ENCODE assay signal across 8 cellular contexts in the genomic region with DNA sequence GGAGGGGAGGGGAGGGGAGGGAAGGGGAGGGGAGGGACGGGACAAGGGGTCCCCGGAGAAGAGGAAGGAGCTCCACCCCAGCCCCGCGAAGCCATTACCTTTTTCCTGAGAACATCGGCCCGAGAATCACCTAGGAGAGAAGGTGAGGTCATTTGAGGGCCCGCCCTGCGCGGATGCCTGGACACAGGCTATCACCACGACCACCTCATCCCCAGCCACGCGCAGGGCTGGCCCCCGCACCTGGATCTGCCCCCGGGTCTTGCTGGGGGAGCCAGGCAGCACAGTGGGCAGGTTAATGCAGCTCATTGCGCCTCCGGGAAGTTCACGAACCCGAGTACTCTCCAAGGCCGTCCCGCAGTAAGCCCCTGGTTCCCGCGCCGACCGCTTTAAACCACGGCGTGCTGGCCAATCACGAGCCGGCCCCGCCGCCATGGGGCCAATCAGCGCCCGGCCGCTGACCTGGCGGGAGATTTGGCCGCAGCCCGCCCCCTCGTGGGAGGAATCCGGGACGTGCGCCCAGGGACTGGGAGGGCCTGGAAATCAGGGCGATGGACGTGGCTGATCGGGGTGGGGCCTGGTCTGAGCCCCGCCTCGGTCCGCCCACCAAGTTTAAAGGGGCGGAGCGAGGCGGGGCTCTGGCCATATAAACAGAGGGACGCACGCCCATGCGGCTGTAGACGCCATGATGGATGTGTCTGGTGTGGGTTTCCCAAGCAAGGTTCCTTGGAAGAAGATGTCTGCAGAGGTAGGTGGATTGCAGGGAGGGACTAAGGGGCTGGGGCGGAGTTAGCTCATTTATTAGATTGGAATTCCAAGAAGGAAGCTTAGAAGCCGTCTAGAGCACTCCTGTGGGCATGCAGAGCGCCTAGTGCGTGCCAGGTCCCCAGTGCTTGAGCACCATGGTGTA. TPM values are rescaled to one million over a fixed set of nuclear protein-coding genes. Genes with fewer than 3 reads are reported as not detected.
DNase-seq lines count a peak whose midpoint lies in the region; ATAC-seq and TF ChIP-seq lines count a peak whose summit lies in the region.

TSS of gene AFMID (plus strand) at position 674 of the 907 bp plus-strand sequence. CDS start at position 683, 9 bp downstream.
TSS of gene TK1 (minus strand) at position 364 of the 907 bp plus-strand sequence. CDS start at position 306, 58 bp downstream.

- peaks cover 18% of the 10 kb centered on the region for H3K4me1 Mint-ChIP-seq in activated B cell treated with CpG ODN at 0.5 μM for 24 hours

- no peaks in the 10 kb centered on the region for H3K9me3 Mint-ChIP-seq in activated B cell treated with CpG ODN at 0.5 μM for 24 hours

- peak within 1 kb of the TSS; percentile 97 for H3K4me3 ChIP-seq in AG09309 (ENCODE audit: control insufficient read depth, low read depth, low read length)

- CTCF ChIA-PET in activated B cell treated with CpG ODN at 0.5 μM for 24 hours (lab: Charles Lee), result interaction anchor here (0.8 to 2.1 kb wide), 6 partner anchors 9 to 102 kb away, joined by 3 to 9 read pairs (median 4); no protein-coding TSS in a partner anchor

- POLR2A ChIA-PET in activated B cell treated with CpG ODN at 0.5 μM for 24 hours (lab: Charles Lee), result interaction anchor here (0.5 to 33.1 kb wide), 5 partner anchors 11 to 71 kb away, joined by 3 to 2404 read pairs (median 3); partner anchors contain the start of genes C17orf99, SYNGR2, TMC6 and TMC8

- no peaks in the 10 kb centered on the region for H3K27me3 Mint-ChIP-seq in activated B cell treated with CpG ODN at 0.5 μM for 24 hours

- intact Hi-C loops in activated B cell treated with CpG ODN at 0.5 μM for 24 hours (cut with micrococcal nuclease), result loop anchor here (1.0 to 2.0 kb wide), 2 partner anchors 74 to 173 kb away; partner anchors contain the start of gene SOCS3

- H3K36me3 Mint-ChIP-seq in activated B cell treated with CpG ODN at 0.5 μM for 24 hours (ENCODE audit: low read depth), result peaks cover 1% of the 10 kb centered on the region

- DNase-seq in AG09309 (ENCODE audit: low read depth), result peak; percentile 77
- peak; percentile 98 for DNase-seq in NCI-H2227 treated with DMSO at 0.1 percent for 48 hours (lab: John Stamatoyannopoulos, UW)
- DNase-seq in activated B cell treated with CpG ODN at 0.5 μM for 24 hours, result peak; percentile 83
- peak; percentile 61 for DNase-seq in central memory CD4-positive, alpha-beta T cell
- peak; percentile 100 for DNase-seq in islet precursor cell
- peak; percentile 96 to 97 (median 97) for DNase-seq in stimulated activated CD4-positive, alpha-beta T cell treated with anti-CD3 and anti-CD28 coated beads, Interleukin-12 subunit alpha, Interleukin-12 subunit beta, amount 100 ng/mL, for 48 hours (ENCODE audit: low read depth in 2 of 3, low spot score in 1 of 3)

- H3K4me3 Mint-ChIP-seq in activated B cell treated with CpG ODN at 0.5 μM for 24 hours, result peak within 1 kb of the TSS; percentile 85

- H3K27ac Mint-ChIP-seq in activated B cell treated with CpG ODN at 0.5 μM for 24 hours, result peak within 1 kb of the TSS; percentile 54

- peak; percentile 79 for TF ChIP-seq CTCF in AG09309 (IDR thresholded peaks at IDR 0.05; ENCODE audit: control insufficient read depth, insufficient read depth, low read depth, low read length, missing control alignments)
- no peak for TF ChIP-seq CTCF in activated B cell treated with CpG ODN at 0.5 μM for 24 hours (IDR thresholded peaks at IDR 0.05)

- peak; percentile 87 for ATAC-seq in GM18907 (IDR thresholded peaks at IDR 0.05; ENCODE audit: unreplicated experiment)
- ATAC-seq in HG03159 (IDR thresholded peaks at IDR 0.05; ENCODE audit: unreplicated experiment), result peak; percentile 88
- peak; percentile 96 for ATAC-seq in activated B cell treated with CpG ODN at 0.5 μM for 24 hours (ENCODE audit: low read depth)

RNA-seq across cellular contexts. Expression of gene AFMID, which starts in this region (rescaled TPM):
- 11.2 and 15.4 TPM in 2 replicates for total RNA-seq in activated B cell treated with CpG ODN at 0.5 μM for 24 hours

RNA-seq across cellular contexts. Expression of gene TK1, which starts in this region (rescaled TPM):
- 3.8 TPM in 2 replicates for total RNA-seq in activated B cell treated with CpG ODN at 0.5 μM for 24 hours

Comparison
In these comparisons a context has a peak if more than half of its experiments do, and no peak if none do; other contexts are left out.
1. Peak in every context shown above with its lines: DNase-seq, ATAC-seq and H3K4me3 ChIP-seq.